In the genomic region with DNA sequence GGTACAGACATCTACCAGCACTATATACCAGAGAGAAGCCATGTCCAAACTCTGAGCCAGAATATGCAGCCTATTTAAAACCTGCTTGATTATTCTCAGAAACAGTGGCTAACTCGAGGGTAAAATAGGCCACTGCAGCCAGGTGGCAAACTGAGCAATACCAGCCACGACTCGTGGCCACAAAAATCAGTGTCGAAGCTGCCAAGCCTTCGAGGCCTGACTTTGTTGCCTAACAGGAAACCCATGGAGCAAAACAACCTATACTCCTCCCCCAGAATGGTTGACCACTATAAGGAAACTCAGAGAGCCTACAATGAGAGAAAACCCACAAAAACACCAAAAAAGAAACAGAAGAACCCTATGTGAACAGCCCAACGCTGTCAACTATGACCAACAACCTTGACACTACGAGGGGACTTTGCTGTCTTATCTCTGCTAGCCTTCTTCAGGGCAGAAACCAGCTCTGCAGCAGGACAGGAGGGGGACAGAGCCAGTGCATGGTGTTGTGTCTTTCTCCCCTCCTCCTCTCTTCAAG, we compare ENCODE assay signal across 18 cellular contexts.
"Had no signal": no experiment of that assay in that cellular context is flagged by ENCODE, and none has a peak within 500 bp of the region (broad histone marks: within the 10 kb centered on the region; RNA-seq: fewer than 3 reads in every experiment).

No MANE protein-coding gene starts in this region.

- H3K4me1 ChIP-seq: breast epithelium had no signal

- H3K4me3 ChIP-seq: breast epithelium, psoas muscle, right lobe of liver, spleen, tibial artery, uterus had no signal

- H3K36me3 ChIP-seq: breast epithelium, right lobe of liver, spleen, tibial artery, uterus had no signal

- H3K27ac ChIP-seq: breast epithelium, psoas muscle, right lobe of liver, spleen, tibial artery, uterus had no signal

- H3K9me3 ChIP-seq: breast epithelium, psoas muscle, right lobe of liver, tibial artery, uterus had no signal

- ATAC-seq: activated CD8-positive, alpha-beta T cell treated with anti-CD3 and anti-CD28 coated beads for 36 hours; left ventricle myocardium superior; naive thymus-derived CD8-positive, alpha-beta T cell; psoas muscle; right lobe of liver; stimulated activated naive B cell treated with anti-CD40 and anti-IgM and Interleukin-4, amounts not matched to agents 10 μg/mL and 1 μg/mL and 100 μg/mL, for 72 hours had no signal

- DNase-seq: activated CD4-positive, alpha-beta T cell treated with anti-CD3 and anti-CD28 coated beads, Interleukin-2, amount 10 ng/mL, durations not matched to agents 24 days and 14 days; activated CD8-positive, alpha-beta T cell treated with anti-CD3 and anti-CD28 coated beads for 36 hours; activated naive CD4-positive, alpha-beta T cell treated with Interleukin-2 at 50 U/mL for 16 hours; activated T-cell treated with anti-CD3 and anti-CD28 coated beads, Interleukin-2, amount 50 U/mL, for 1 hour; cortex of kidney; effector CD4-positive, alpha-beta T cell; left ventricle myocardium superior; mesendoderm; naive thymus-derived CD8-positive, alpha-beta T cell; psoas muscle; right lobe of liver; spleen; stimulated activated CD4-positive, alpha-beta T cell treated with anti-CD3 and anti-CD28 coated beads, Interleukin-4, amount 100 ng/mL, for 4 hours; stimulated activated naive B cell treated with anti-CD40 and anti-IgM and Interleukin-4, amounts not matched to agents 10 μg/mL and 1 μg/mL and 100 μg/mL, for 72 hours; substantia nigra; tibial artery; uterus had no signal
